Comparison of ENCODE assay signal across 8 cellular contexts in the genomic region with DNA sequence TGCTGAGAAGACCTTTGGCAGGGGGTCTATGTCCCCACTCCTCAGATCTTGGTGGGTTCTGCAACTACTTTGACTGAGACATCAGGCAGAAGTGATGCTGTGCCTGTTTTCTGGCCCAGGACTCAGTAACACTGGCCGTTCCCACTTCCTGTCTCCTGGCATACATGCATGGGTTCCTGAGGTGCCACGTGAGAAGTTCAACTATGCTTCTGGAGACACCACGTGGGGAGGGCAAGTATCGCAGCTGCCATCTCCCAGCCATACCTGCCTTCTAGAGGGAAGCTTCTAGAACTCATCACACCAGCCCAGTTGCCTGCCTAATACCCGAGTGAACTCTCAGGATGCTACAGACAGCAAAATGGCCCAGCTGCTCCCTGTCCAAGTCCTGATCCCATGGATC.
DNase-seq lines count a peak whose midpoint lies in the region; ATAC-seq and TF ChIP-seq lines count a peak whose summit lies in the region.

No MANE protein-coding gene starts in this region.

- H3K27me3 ChIP-seq in MG63, result no peaks in the 10 kb centered on the region
- no peaks in the 10 kb centered on the region for H3K27me3 ChIP-seq in lung (ENCODE audit: control insufficient read depth, insufficient read depth)

- DNase-seq in MG63 (peak; percentile 41), UCSD-AML1 (lab: John Stamatoyannopoulos, UW; ENCODE audit: unreplicated experiment) (peak; percentile 16), lung (ENCODE audit: low spot score) (peak; percentile 39), NCI-H1694 (lab: John Stamatoyannopoulos, UW) (no peak), SHP77 (lab: John Stamatoyannopoulos, UW) (no peak)

- ATAC-seq in lung (ENCODE audit: insufficient read depth, low FRiP score) (peak; percentile 29), HG03175 (IDR thresholded peaks at IDR 0.05; ENCODE audit: unreplicated experiment) (no peak), HG02884 (IDR thresholded peaks at IDR 0.05; ENCODE audit: unreplicated experiment) (no peak)

- H3K36me3 ChIP-seq in MG63 (no peaks in the 10 kb centered on the region; the same call in 1 of the 2 replicates), lung (ENCODE audit: control insufficient read depth in 2 of 2, insufficient read depth in 2 of 2, low read length in 2 of 2) (no peaks in the 10 kb centered on the region)

- H3K27ac ChIP-seq in lung (ENCODE audit: low read depth in 1 of 2, low read length in 1 of 2), result no peak overlapping the region

- H3K4me3 ChIP-seq in MG63, result no peak overlapping the region
- H3K4me3 ChIP-seq in lung, result no peak overlapping the region

- 52 to 54% methylated on average over 5 of the region's 5 CpGs for WGBS in lung, 2 donors

- TF ChIP-seq CTCF in GM12872 (IDR thresholded peaks at IDR 0.05; ENCODE audit: insufficient read depth, low read depth, low read length) (peak; percentile 47), lung (IDR thresholded peaks at IDR 0.05; ENCODE audit: control extremely low read depth, extremely low read depth) (no peak)

- H3K4me1 ChIP-seq in lung (ENCODE audit: control insufficient read depth in 2 of 2, insufficient read depth in 2 of 2, low read length in 2 of 2), result peaks cover 0 to 6% of the 10 kb centered on the region in 2 donors

- H3K9me3 ChIP-seq in MG63 (no peaks in the 10 kb centered on the region), lung (ENCODE audit: control insufficient read depth in 2 of 2, insufficient read depth in 1 of 2, low read length in 1 of 2) (no peaks in the 10 kb centered on the region)

Comparison
In these comparisons a context has a peak if more than half of its experiments do, and no peak if none do; other contexts are left out.
1. DNase-seq: peak in MG63 (single experiment), UCSD-AML1 (single experiment) and lung (single experiment); none in NCI-H1694 (single experiment) and SHP77 (0 of 2).